ENCODE assay signal across 11 cellular contexts in genomic region chrY:21240206-21240605, GRCh38.
DNase-seq lines count a peak whose midpoint lies in the region; ATAC-seq and TF ChIP-seq lines count a peak whose summit lies in the region.
"Had no signal": no experiment of that assay in that cellular context is flagged by ENCODE, and none has a peak within 500 bp of the region (broad histone marks: within the 10 kb centered on the region; RNA-seq: fewer than 3 reads in every experiment).

No MANE protein-coding gene starts in this region.

- TF ChIP-seq CTCF in upper lobe of right lung (IDR thresholded peaks at IDR 0.05), result no peak
- no peak for TF ChIP-seq CTCF in PC-9 (conservative IDR thresholded peaks at IDR 0.05)

- H3K9me3 Mint-ChIP-seq in activated CD4-positive, alpha-beta memory T cell treated with anti-CD3 and anti-CD28 coated beads, Interleukin-2, amount 10 ng/mL, durations not matched to agents 7 days and 5 days, result peaks cover 15% of the 10 kb centered on the region

- H3K9me2 ChIP-seq in PC-9 (ENCODE audit: insufficient read depth), result no peaks in the 10 kb centered on the region

- CTCF ChIA-PET in activated CD4-positive, alpha-beta memory T cell treated with anti-CD3 and anti-CD28 coated beads, Interleukin-2, amount 10 ng/mL, durations not matched to agents 7 days and 5 days (lab: Charles Lee), result no interaction called here
- CTCF ChIA-PET in HEK293T (lab: Yijun Ruan, JAX), result no interaction called here
- CTCF ChIA-PET in PC-9 (lab: Charles Lee), result no interaction called here

- BruUV-seq in PC-9 (replicated peaks; lab: Mats Ljungman, UMichigan), result no TSS peak

- no peaks in the 10 kb centered on the region for H3K79me2 ChIP-seq in PC-9 (ENCODE audit: low read depth)

- POLR2A ChIA-PET in activated CD4-positive, alpha-beta memory T cell treated with anti-CD3 and anti-CD28 coated beads, Interleukin-2, amount 10 ng/mL, durations not matched to agents 7 days and 5 days (lab: Charles Lee), result interaction anchor here (1.0 to 2.3 kb wide), 4 partner anchors 9 to 664 kb away, joined by 3 to 9 read pairs (median 6); no protein-coding TSS in a partner anchor
- POLR2A ChIA-PET in HEK293T (lab: Yijun Ruan, JAX), result no interaction called here
- POLR2A ChIA-PET in PC-9 (lab: Charles Lee; ENCODE audit: unreplicated experiment), result no interaction called here

- peak; percentile 22 for DNase-seq in stimulated activated CD4-positive, alpha-beta T cell treated with anti-CD3 and anti-CD28 coated beads, Interleukin-15, amount 100 ng/mL, for 24 hours
- no peak for DNase-seq in stimulated activated CD4-positive, alpha-beta T cell treated with anti-CD3 and anti-CD28 coated beads, Interleukin-2, amount 100 ng/mL, for 24 hours
- peak; percentile 37 for DNase-seq in activated CD4-positive, alpha-beta memory T cell treated with anti-CD3 and anti-CD28 coated beads, Interleukin-2, amount 10 ng/mL, durations not matched to agents 7 days and 5 days
- DNase-seq in upper lobe of right lung, result no peak
- no peak for DNase-seq in retina
- DNase-seq in HEK293T (ENCODE audit: extremely low spot score), result no peak
- no peak for DNase-seq in PC-9
- DNase-seq: cortex of kidney; NCI-H2107; stimulated activated naive B cell treated with anti-CD40 and anti-IgM and Interleukin-4, amounts not matched to agents 10 μg/mL and 1 μg/mL and 100 μg/mL, for 72 hours had no signal

- no peak overlapping the region for H3K4me2 ChIP-seq in PC-9

- H2AFZ ChIP-seq in PC-9, result no peak overlapping the region

- H3K9me3 ChIP-seq in upper lobe of right lung, result no peaks in the 10 kb centered on the region
- no peaks in the 10 kb centered on the region for H3K9me3 ChIP-seq in PC-9 (ENCODE audit: insufficient read depth, low read depth)

- H3K36me3 ChIP-seq in upper lobe of right lung, result no peaks in the 10 kb centered on the region
- no peaks in the 10 kb centered on the region for H3K36me3 ChIP-seq in PC-9 (ENCODE audit: low read depth)

- intact Hi-C loops in upper lobe of right lung (cut with DNase I), result no loop called here
- intact Hi-C loops in PC-9 (cut with micrococcal nuclease; ENCODE audit: unreplicated experiment), result no loop called here

- H4K20me1 ChIP-seq in PC-9 (ENCODE audit: insufficient read depth), result no peaks in the 10 kb centered on the region

- H3K4me3 Mint-ChIP-seq in activated CD4-positive, alpha-beta memory T cell treated with anti-CD3 and anti-CD28 coated beads, Interleukin-2, amount 10 ng/mL, durations not matched to agents 7 days and 5 days, result peak overlapping the region; percentile 0

- no peaks in the 10 kb centered on the region for H3K27me3 Mint-ChIP-seq in activated CD4-positive, alpha-beta memory T cell treated with anti-CD3 and anti-CD28 coated beads, Interleukin-2, amount 10 ng/mL, durations not matched to agents 7 days and 5 days
- H3K27me3 Mint-ChIP-seq: stimulated activated naive B cell treated with anti-CD40 and anti-IgM and Interleukin-4, amounts not matched to agents 10 μg/mL and 1 μg/mL and 100 μg/mL, for 72 hours had no signal

- peak overlapping the region; percentile 87 for H3K27ac Mint-ChIP-seq in activated CD4-positive, alpha-beta memory T cell treated with anti-CD3 and anti-CD28 coated beads, Interleukin-2, amount 10 ng/mL, durations not matched to agents 7 days and 5 days
- H3K27ac Mint-ChIP-seq: stimulated activated naive B cell treated with anti-CD40 and anti-IgM and Interleukin-4, amounts not matched to agents 10 μg/mL and 1 μg/mL and 100 μg/mL, for 72 hours had no signal

- peak; percentile 99 for ATAC-seq in HG03280 (IDR thresholded peaks at IDR 0.05; ENCODE audit: unreplicated experiment)
- ATAC-seq in upper lobe of right lung, result peak; percentile 60

- H3K4me3 ChIP-seq in upper lobe of right lung, result no peak overlapping the region
- H3K4me3 ChIP-seq in PC-9, result no peak overlapping the region

- peaks cover 47% of the 10 kb centered on the region for H3K4me1 Mint-ChIP-seq in activated CD4-positive, alpha-beta memory T cell treated with anti-CD3 and anti-CD28 coated beads, Interleukin-2, amount 10 ng/mL, durations not matched to agents 7 days and 5 days

- H3K27me3 ChIP-seq in upper lobe of right lung (no peaks in the 10 kb centered on the region), PC-9 (ENCODE audit: insufficient read depth, low read depth) (no peaks in the 10 kb centered on the region)

- H3K4me1 ChIP-seq in upper lobe of right lung (no peaks in the 10 kb centered on the region), PC-9 (replicated peaks; ENCODE audit: insufficient read depth) (no peaks in the 10 kb centered on the region)

- peaks cover 39% of the 10 kb centered on the region for H3K36me3 Mint-ChIP-seq in activated CD4-positive, alpha-beta memory T cell treated with anti-CD3 and anti-CD28 coated beads, Interleukin-2, amount 10 ng/mL, durations not matched to agents 7 days and 5 days (ENCODE audit: low read depth)

- H3K27ac ChIP-seq in upper lobe of right lung (no peak overlapping the region), PC-9 (no peak overlapping the region)

- H3F3A ChIP-seq in PC-9 (ENCODE audit: insufficient read depth, low read depth), result no peaks in the 10 kb centered on the region

TF ChIP-seq in HEK293T, 16 proteins besides CTCF, POLR2A, EP300 and RAD21:
- no peak for TF ChIP-seq SUZ12 (IDR thresholded peaks at IDR 0.05)
- no peak for TF ChIP-seq BHLHE40 (IDR thresholded peaks at IDR 0.05; ENCODE audit: borderline replicate concordance)
- no peak for TF ChIP-seq LEF1 (IDR thresholded peaks at IDR 0.05; ENCODE audit: borderline replicate concordance)
- no peak for TF ChIP-seq TARDBP (IDR thresholded peaks at IDR 0.05)

Comparison
In these comparisons a context has a peak if more than half of its experiments do, and no peak if none do; other contexts are left out.
1. DNase-seq: peak in stimulated activated CD4-positive, alpha-beta T cell treated with anti-CD3 and anti-CD28 coated beads, Interleukin-15, amount 100 ng/mL, for 24 hours (single experiment) and activated CD4-positive, alpha-beta memory T cell treated with anti-CD3 and anti-CD28 coated beads, Interleukin-2, amount 10 ng/mL, durations not matched to agents 7 days and 5 days (single experiment); none in stimulated activated CD4-positive, alpha-beta T cell treated with anti-CD3 and anti-CD28 coated beads, Interleukin-2, amount 100 ng/mL, for 24 hours (0 of 2), upper lobe of right lung (single experiment), retina (single experiment), HEK293T (single experiment) and PC-9 (0 of 2).